ENCODE assay signal across 9 cellular contexts in genomic region chr11:119721129-119722120, GRCh38. TPM values are rescaled to one million over a fixed set of nuclear protein-coding genes. Genes with fewer than 3 reads are reported as not detected.
DNase-seq lines count a peak whose midpoint lies in the region; ATAC-seq and TF ChIP-seq lines count a peak whose summit lies in the region.
"Had no signal": no experiment of that assay in that cellular context is flagged by ENCODE, and none has a peak within 500 bp of the region (broad histone marks: within the 10 kb centered on the region; RNA-seq: fewer than 3 reads in every experiment).

No MANE protein-coding gene starts in this region.

- H3K36me3 Mint-ChIP-seq in activated CD8-positive, alpha-beta T cell treated with anti-CD3 and anti-CD28 coated beads for 36 hours (ENCODE audit: low read depth): no peaks in the 10 kb centered on the region
- no peaks in the 10 kb centered on the region for H3K36me3 Mint-ChIP-seq in activated CD8-positive, alpha-beta T cell treated with anti-CD3 and anti-CD28 coated beads, Interleukin-2, amount 10 ng/mL, durations not matched to agents 7 days and 5 days (ENCODE audit: low read depth)

- no peaks in the 10 kb centered on the region for H3K9me2 ChIP-seq in SU-DHL-6 (replicated peaks; ENCODE audit: insufficient read depth, low read length)

- H3F3A ChIP-seq in SU-DHL-6 (ENCODE audit: insufficient read depth): no peaks in the 10 kb centered on the region; the same call in 1 of the 2 replicates

- no peaks in the 10 kb centered on the region for H3K9me3 Mint-ChIP-seq in activated CD8-positive, alpha-beta T cell treated with anti-CD3 and anti-CD28 coated beads for 36 hours
- H3K9me3 Mint-ChIP-seq in activated CD8-positive, alpha-beta T cell treated with anti-CD3 and anti-CD28 coated beads, Interleukin-2, amount 10 ng/mL, durations not matched to agents 7 days and 5 days (ENCODE audit: insufficient read depth): no peaks in the 10 kb centered on the region

- H3K36me3 ChIP-seq in SU-DHL-6 (ENCODE audit: low read length) (no peaks in the 10 kb centered on the region), upper lobe of left lung (no peaks in the 10 kb centered on the region)

- H3K4me3 ChIP-seq in SU-DHL-6 (ENCODE audit: insufficient read depth, low read length, poor library complexity, severe bottlenecking) (no peak overlapping the region), upper lobe of left lung (no peak overlapping the region)

- peaks cover 0 to 2% (median 0%) of the 10 kb centered on the region in 4 donors for H3K4me1 ChIP-seq in upper lobe of left lung

- H4K20me1 ChIP-seq in SU-DHL-6 (ENCODE audit: low read depth, low read length): peaks cover 10% of the 10 kb centered on the region; the same call in 1 of the 2 replicates

- CTCF ChIA-PET in activated CD8-positive, alpha-beta T cell treated with anti-CD3 and anti-CD28 coated beads for 36 hours (lab: Charles Lee): interaction anchor here (0.8 to 1.5 kb wide), 2 partner anchors 8 to 51 kb away, joined by 3 to 11 read pairs; partner anchors contain the start of gene NECTIN1
- CTCF ChIA-PET in activated CD8-positive, alpha-beta T cell treated with anti-CD3 and anti-CD28 coated beads, Interleukin-2, amount 10 ng/mL, durations not matched to agents 7 days and 5 days (lab: Charles Lee): interaction anchor here (4.5 kb wide), 1 partner anchor 8 kb away, joined by 18 read pairs; the partner anchor contains the start of gene NECTIN1

- H3K4me1 Mint-ChIP-seq in activated CD8-positive, alpha-beta T cell treated with anti-CD3 and anti-CD28 coated beads for 36 hours (ENCODE audit: low read depth): no peaks in the 10 kb centered on the region
- no peaks in the 10 kb centered on the region for H3K4me1 Mint-ChIP-seq in activated CD8-positive, alpha-beta T cell treated with anti-CD3 and anti-CD28 coated beads, Interleukin-2, amount 10 ng/mL, durations not matched to agents 7 days and 5 days (ENCODE audit: low read depth)

- H3K9me3 ChIP-seq in SU-DHL-6 (ENCODE audit: insufficient read depth, low read length) (no peaks in the 10 kb centered on the region), upper lobe of left lung (no peaks in the 10 kb centered on the region)

- no peak for ATAC-seq in activated CD8-positive, alpha-beta T cell treated with anti-CD3 and anti-CD28 coated beads for 36 hours
- no peak for ATAC-seq in activated CD8-positive, alpha-beta T cell treated with anti-CD3 and anti-CD28 coated beads, Interleukin-2, amount 10 ng/mL, durations not matched to agents 7 days and 5 days
- peak; percentile 44 to 63 for ATAC-seq in left cardiac atrium
- ATAC-seq in upper lobe of left lung (ENCODE audit: low FRiP score in 2 of 2): peak; percentile 16 to 30

- WGBS in upper lobe of left lung, 2 donors: 72 to 82% methylated on average over 9 to 13 of the region's 13 CpGs

- H3K27ac Mint-ChIP-seq in activated CD8-positive, alpha-beta T cell treated with anti-CD3 and anti-CD28 coated beads for 36 hours: no peak overlapping the region
- no peak overlapping the region for H3K27ac Mint-ChIP-seq in activated CD8-positive, alpha-beta T cell treated with anti-CD3 and anti-CD28 coated beads, Interleukin-2, amount 10 ng/mL, durations not matched to agents 7 days and 5 days

- intact Hi-C loops in activated CD8-positive, alpha-beta T cell treated with anti-CD3 and anti-CD28 coated beads for 36 hours (cut with micrococcal nuclease): no loop called here
- intact Hi-C loops in left cardiac atrium (cut with DNase I): no loop called here

- no peak overlapping the region for H2AFZ ChIP-seq in SU-DHL-6 (ENCODE audit: low read depth, low read length, severe bottlenecking)

- no peaks in the 10 kb centered on the region for H3K27me3 ChIP-seq in SU-DHL-6 (ENCODE audit: low read length)
- H3K27me3 ChIP-seq in upper lobe of left lung: no peaks in the 10 kb centered on the region

- POLR2A ChIA-PET in activated CD8-positive, alpha-beta T cell treated with anti-CD3 and anti-CD28 coated beads for 36 hours (lab: Charles Lee): no interaction called here
- POLR2A ChIA-PET in activated CD8-positive, alpha-beta T cell treated with anti-CD3 and anti-CD28 coated beads, Interleukin-2, amount 10 ng/mL, durations not matched to agents 7 days and 5 days (lab: Charles Lee): no interaction called here

- H3K27me3 Mint-ChIP-seq in activated CD8-positive, alpha-beta T cell treated with anti-CD3 and anti-CD28 coated beads for 36 hours: peaks cover 3% of the 10 kb centered on the region
- peaks cover 12% of the 10 kb centered on the region for H3K27me3 Mint-ChIP-seq in activated CD8-positive, alpha-beta T cell treated with anti-CD3 and anti-CD28 coated beads, Interleukin-2, amount 10 ng/mL, durations not matched to agents 7 days and 5 days (ENCODE audit: low read depth)

- peak; percentile 16 for TF ChIP-seq CTCF in activated CD8-positive, alpha-beta T cell treated with anti-CD3 and anti-CD28 coated beads for 36 hours (IDR thresholded peaks at IDR 0.05)
- TF ChIP-seq CTCF in SU-DHL-6 (IDR thresholded peaks at IDR 0.05; ENCODE audit: insufficient read depth, low read length, poor library complexity, severe bottlenecking): peak; percentile 22
- peak in 2 of 6 experiments; percentile 23 to 24 for TF ChIP-seq CTCF in upper lobe of left lung (IDR thresholded peaks at IDR 0.05)

- no peak overlapping the region for H3K4me2 ChIP-seq in SU-DHL-6 (ENCODE audit: low read depth, low read length, poor library complexity, severe bottlenecking)

- no peak overlapping the region for H3K27ac ChIP-seq in SU-DHL-6 (ENCODE audit: low read depth, low read length)
- H3K27ac ChIP-seq in upper lobe of left lung: no peak overlapping the region

- H3K9ac ChIP-seq in SU-DHL-6 (ENCODE audit: low read length): no peak overlapping the region

- H3K79me2 ChIP-seq in SU-DHL-6 (ENCODE audit: insufficient read depth, low read length): peaks cover 56% of the 10 kb centered on the region; the same call in 1 of the 2 replicates

- TF ChIP-seq EP300 in upper lobe of left lung (IDR thresholded peaks at IDR 0.05): no peak

- no peak overlapping the region for H3K4me3 Mint-ChIP-seq in activated CD8-positive, alpha-beta T cell treated with anti-CD3 and anti-CD28 coated beads for 36 hours
- no peak overlapping the region for H3K4me3 Mint-ChIP-seq in activated CD8-positive, alpha-beta T cell treated with anti-CD3 and anti-CD28 coated beads, Interleukin-2, amount 10 ng/mL, durations not matched to agents 7 days and 5 days

- no peak for TF ChIP-seq POLR2A in upper lobe of left lung (IDR thresholded peaks at IDR 0.05)

- DNase-seq in activated CD8-positive, alpha-beta T cell treated with anti-CD3 and anti-CD28 coated beads for 36 hours: no peak
- DNase-seq in activated CD8-positive, alpha-beta T cell treated with anti-CD3 and anti-CD28 coated beads, Interleukin-2, amount 10 ng/mL, durations not matched to agents 7 days and 5 days: no peak
- no peak for DNase-seq in left cardiac atrium
- no peak for DNase-seq in upper lobe of left lung
- DNase-seq in stimulated activated CD4-positive, alpha-beta T cell treated with anti-CD3 and anti-CD28 coated beads, Interleukin-12 subunit alpha, Interleukin-12 subunit beta, amount 100 ng/mL, for 4 hours: no peak
- DNase-seq in GDM1 (lab: John Stamatoyannopoulos, UW): no peak
- no peak for DNase-seq in RKO (ENCODE audit: low spot score)
- DNase-seq: stimulated activated CD4-positive, alpha-beta T cell treated with anti-CD3 and anti-CD28 coated beads, Interleukin-15, amount 100 ng/mL, for 24 hours had no signal

RNA-seq across cellular contexts. Expression of gene NECTIN1, which starts 7.6 kb away (rescaled TPM):
- 1 to 10 TPM; 2.6 to 3.8 TPM for total RNA-seq in activated CD8-positive, alpha-beta T cell treated with anti-CD3 and anti-CD28 coated beads for 36 hours
- total RNA-seq in activated CD8-positive, alpha-beta T cell treated with anti-CD3 and anti-CD28 coated beads, Interleukin-2, amount 10 ng/mL, durations not matched to agents 7 days and 5 days: under 1 TPM; 0.34 to 0.39 TPM
- total RNA-seq in left cardiac atrium: 1 to 10 TPM; 6.6 to 8.8 TPM
- 10 to 100 TPM in 1 of 6 donors, 1 to 10 TPM in 5; 1.4 to 12.6 (median 7.6) TPM for total RNA-seq in upper lobe of left lung

Comparison
In these comparisons a context has a peak if more than half of its experiments do, and no peak if none do; other contexts are left out.
1. ATAC-seq: peak in left cardiac atrium (2 of 2) and upper lobe of left lung (2 of 2); none in activated CD8-positive, alpha-beta T cell treated with anti-CD3 and anti-CD28 coated beads for 36 hours (single experiment) and activated CD8-positive, alpha-beta T cell treated with anti-CD3 and anti-CD28 coated beads, Interleukin-2, amount 10 ng/mL, durations not matched to agents 7 days and 5 days (single experiment).